Comparison of ENCODE assay signal across 1 cellular context in genomic region chr2:107592225-107592624, GRCh38.
TF ChIP-seq lines count a peak whose summit lies in the region.

No MANE protein-coding gene starts in this region.

TF ChIP-seq in GM23338, 12 proteins besides CTCF, POLR2A, EP300 and RAD21:
- TF ChIP-seq JUNB (IDR thresholded peaks at IDR 0.05; ENCODE audit: unreplicated experiment) (no peak), EZH2phosphoT487 (IDR thresholded peaks at IDR 0.05; ENCODE audit: unreplicated experiment) (no peak), ZNF331 (CRISPR knock-in tag; IDR thresholded peaks at IDR 0.05; ENCODE audit: low read depth) (no peak), EZH2 (IDR thresholded peaks at IDR 0.05; ENCODE audit: low read depth, unreplicated experiment) (no peak), POLR2AphosphoS5 (IDR thresholded peaks at IDR 0.05; ENCODE audit: low read depth) (no peak), STAT1 (IDR thresholded peaks at IDR 0.05; ENCODE audit: unreplicated experiment) (no peak), NANOG (IDR thresholded peaks at IDR 0.05; ENCODE audit: borderline replicate concordance) (no peak), CREB1 (CRISPR knock-in tag; IDR thresholded peaks at IDR 0.05; ENCODE audit: low read depth) (no peak), ZNF114 (CRISPR knock-in tag; IDR thresholded peaks at IDR 0.05) (no peak), ZNF462 (CRISPR knock-in tag; IDR thresholded peaks at IDR 0.05) (no peak)
- TF ChIP-seq, protein P1, sequence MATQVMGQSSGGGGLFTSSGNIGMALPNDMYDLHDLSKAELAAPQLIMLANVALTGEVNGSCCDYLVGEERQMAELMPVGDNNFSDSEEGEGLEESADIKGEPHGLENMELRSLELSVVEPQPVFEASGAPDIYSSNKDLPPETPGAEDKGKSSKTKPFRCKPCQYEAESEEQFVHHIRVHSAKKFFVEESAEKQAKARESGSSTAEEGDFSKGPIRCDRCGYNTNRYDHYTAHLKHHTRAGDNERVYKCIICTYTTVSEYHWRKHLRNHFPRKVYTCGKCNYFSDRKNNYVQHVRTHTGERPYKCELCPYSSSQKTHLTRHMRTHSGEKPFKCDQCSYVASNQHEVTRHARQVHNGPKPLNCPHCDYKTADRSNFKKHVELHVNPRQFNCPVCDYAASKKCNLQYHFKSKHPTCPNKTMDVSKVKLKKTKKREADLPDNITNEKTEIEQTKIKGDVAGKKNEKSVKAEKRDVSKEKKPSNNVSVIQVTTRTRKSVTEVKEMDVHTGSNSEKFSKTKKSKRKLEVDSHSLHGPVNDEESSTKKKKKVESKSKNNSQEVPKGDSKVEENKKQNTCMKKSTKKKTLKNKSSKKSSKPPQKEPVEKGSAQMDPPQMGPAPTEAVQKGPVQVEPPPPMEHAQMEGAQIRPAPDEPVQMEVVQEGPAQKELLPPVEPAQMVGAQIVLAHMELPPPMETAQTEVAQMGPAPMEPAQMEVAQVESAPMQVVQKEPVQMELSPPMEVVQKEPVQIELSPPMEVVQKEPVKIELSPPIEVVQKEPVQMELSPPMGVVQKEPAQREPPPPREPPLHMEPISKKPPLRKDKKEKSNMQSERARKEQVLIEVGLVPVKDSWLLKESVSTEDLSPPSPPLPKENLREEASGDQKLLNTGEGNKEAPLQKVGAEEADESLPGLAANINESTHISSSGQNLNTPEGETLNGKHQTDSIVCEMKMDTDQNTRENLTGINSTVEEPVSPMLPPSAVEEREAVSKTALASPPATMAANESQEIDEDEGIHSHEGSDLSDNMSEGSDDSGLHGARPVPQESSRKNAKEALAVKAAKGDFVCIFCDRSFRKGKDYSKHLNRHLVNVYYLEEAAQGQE (IDR thresholded peaks at IDR 0.05; ENCODE audit: unreplicated experiment): no peak
- TF ChIP-seq, protein P2, sequence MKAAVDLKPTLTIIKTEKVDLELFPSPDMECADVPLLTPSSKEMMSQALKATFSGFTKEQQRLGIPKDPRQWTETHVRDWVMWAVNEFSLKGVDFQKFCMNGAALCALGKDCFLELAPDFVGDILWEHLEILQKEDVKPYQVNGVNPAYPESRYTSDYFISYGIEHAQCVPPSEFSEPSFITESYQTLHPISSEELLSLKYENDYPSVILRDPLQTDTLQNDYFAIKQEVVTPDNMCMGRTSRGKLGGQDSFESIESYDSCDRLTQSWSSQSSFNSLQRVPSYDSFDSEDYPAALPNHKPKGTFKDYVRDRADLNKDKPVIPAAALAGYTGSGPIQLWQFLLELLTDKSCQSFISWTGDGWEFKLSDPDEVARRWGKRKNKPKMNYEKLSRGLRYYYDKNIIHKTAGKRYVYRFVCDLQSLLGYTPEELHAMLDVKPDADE (IDR thresholded peaks at IDR 0.05): no peak
